Comparison of ENCODE assay signal across 11 cellular contexts in genomic region chr2:208064220-208064951, GRCh38. TPM values are rescaled to one million over a fixed set of nuclear protein-coding genes. Genes with fewer than 3 reads are reported as not detected.
DNase-seq lines count a peak whose midpoint lies in the region; ATAC-seq, FAIRE-seq and TF ChIP-seq lines count a peak whose summit lies in the region.
"Had no signal": no experiment of that assay in that cellular context is flagged by ENCODE, and none has a peak within 500 bp of the region (broad histone marks: within the 10 kb centered on the region; RNA-seq: fewer than 3 reads in every experiment).

No MANE protein-coding gene starts in this region.

- H3K79me2 ChIP-seq in GM12878 (ENCODE audit: control insufficient read depth, insufficient read depth, low read length) = no peaks in the 10 kb centered on the region

- peak; percentile 77 for DNase-seq in AG04450 (ENCODE audit: low read depth, low spot score)
- DNase-seq in HS-27A (ENCODE audit: low read depth) = peak; percentile 36
- DNase-seq in GM12878 (ENCODE audit: low read depth, low spot score) = peak; percentile 67
- no peak for DNase-seq in osteocyte (ENCODE audit: extremely low spot score, unreplicated experiment)
- DNase-seq in T-helper 9 cell = no peak
- no peak for DNase-seq in DMS79 (lab: John Stamatoyannopoulos, UW)
- DNase-seq in activated CD8-positive, alpha-beta T cell treated with anti-CD3 and anti-CD28 coated beads, Interleukin-2, amount 10 ng/mL, durations not matched to agents 7 days and 5 days = no peak

- peak overlapping the region; percentile 43 for H3K27ac ChIP-seq in AG04450 (ENCODE audit: low read depth, low read length)
- H3K27ac ChIP-seq in GM12878 (ENCODE audit: control insufficient read depth, insufficient read depth) = peak overlapping the region; percentile 42; the same call in 1 of the 2 replicates
- H3K27ac ChIP-seq: suprapubic skin, VCaP had no signal

- RAD21 ChIA-PET in GM12878 (lab: Charles Lee; ENCODE audit: unreplicated experiment) = interaction anchor here (0.6 to 1.5 kb wide), 5 partner anchors 78 to 400 kb away, joined by 3 to 5 read pairs (median 4); no protein-coding TSS in a partner anchor

- CTCF ChIA-PET in AG04450 (lab: Charles Lee) = interaction anchor here (0.6 to 15.9 kb wide), 5 partner anchors 8 to 330 kb away, joined by 3 to 332 read pairs (median 5); no protein-coding TSS in a partner anchor
- CTCF ChIA-PET in GM12878 (lab: Yijun Ruan, JAX) = interaction anchor here (0.7 to 3.8 kb wide), 11 partner anchors 7 to 438 kb away, joined by 3 to 28 read pairs (median 6); partner anchors contain the start of gene METTL21A
- CTCF ChIA-PET in activated CD8-positive, alpha-beta T cell treated with anti-CD3 and anti-CD28 coated beads, Interleukin-2, amount 10 ng/mL, durations not matched to agents 7 days and 5 days (lab: Charles Lee) = interaction anchor here (0.8 kb wide), 1 partner anchor 24 kb away, joined by 3 read pairs; no protein-coding TSS in a partner anchor

- TF ChIP-seq POLR2A in GM12878 (IDR thresholded peaks at IDR 0.05; ENCODE audit: low read depth, low read length) = no peak

- peak overlapping the region; percentile 79 for H2AFZ ChIP-seq in GM12878 (ENCODE audit: control insufficient read depth, low read depth, low read length)

- H3K4me3 ChIP-seq in AG04450 (ENCODE audit: low read depth, low read length) = no peak overlapping the region
- no peak overlapping the region for H3K4me3 ChIP-seq in GM12878
- H3K4me3 ChIP-seq: suprapubic skin had no signal

- H3K4me1 Mint-ChIP-seq in osteocyte (ENCODE audit: unreplicated experiment) = peaks cover 5% of the 10 kb centered on the region
- H3K4me1 Mint-ChIP-seq in activated CD8-positive, alpha-beta T cell treated with anti-CD3 and anti-CD28 coated beads, Interleukin-2, amount 10 ng/mL, durations not matched to agents 7 days and 5 days (ENCODE audit: low read depth) = no peaks in the 10 kb centered on the region

- no peaks in the 10 kb centered on the region for H4K20me1 ChIP-seq in GM12878 (ENCODE audit: control insufficient read depth, insufficient read depth)

- no peak overlapping the region for H3K9ac ChIP-seq in GM12878 (ENCODE audit: control insufficient read depth, insufficient read depth, low read length)

- SMC1A ChIA-PET in GM12878 (lab: Charles Lee; ENCODE audit: uncharacterized antibody, unreplicated experiment) = interaction anchor here (0.7 to 2.8 kb wide), 7 partner anchors 9 to 344 kb away, joined by 3 to 14 read pairs (median 4); no protein-coding TSS in a partner anchor

- POLR2A ChIA-PET in AG04450 (lab: Yijun Ruan, JAX) = interaction anchor here (0.6 to 1.5 kb wide), 3 partner anchors 39 to 535 kb away, joined by 3 to 13 read pairs (median 4); partner anchors contain the start of genes CREB1 and PLEKHM3
- POLR2A ChIA-PET in GM12878 (lab: Charles Lee) = interaction anchor here (0.6 to 1.0 kb wide), 3 partner anchors 259 to 440 kb away, joined by 3 to 4 read pairs (median 3); no protein-coding TSS in a partner anchor
- POLR2A ChIA-PET in activated CD8-positive, alpha-beta T cell treated with anti-CD3 and anti-CD28 coated beads, Interleukin-2, amount 10 ng/mL, durations not matched to agents 7 days and 5 days (lab: Charles Lee) = no interaction called here

- no peaks in the 10 kb centered on the region; the same call in 1 of the 2 replicates for H3K9me3 ChIP-seq in AG04450 (ENCODE audit: control insufficient read depth, insufficient read depth, low read length)
- H3K9me3 ChIP-seq in GM12878 (replicated peaks; ENCODE audit: control insufficient read depth, insufficient read depth, low read length) = no peaks in the 10 kb centered on the region
- H3K9me3 ChIP-seq: suprapubic skin had no signal

- H3K9me3 Mint-ChIP-seq in osteocyte (ENCODE audit: unreplicated experiment) = no peaks in the 10 kb centered on the region
- no peaks in the 10 kb centered on the region for H3K9me3 Mint-ChIP-seq in activated CD8-positive, alpha-beta T cell treated with anti-CD3 and anti-CD28 coated beads, Interleukin-2, amount 10 ng/mL, durations not matched to agents 7 days and 5 days (ENCODE audit: insufficient read depth)

- FAIRE-seq in GM12878 (lab: Jason Lieb, UNC) = no peak

- WGBS in GM12878 (ENCODE audit: insufficient coverage, insufficient replicate concordance, low lambda C conversion rate, missing lambda C conversion rate) = 28% methylated on average over 8 of the region's 8 CpGs

- H3K27me3 Mint-ChIP-seq in osteocyte (ENCODE audit: unreplicated experiment) = peaks cover 13% of the 10 kb centered on the region
- H3K27me3 Mint-ChIP-seq in activated CD8-positive, alpha-beta T cell treated with anti-CD3 and anti-CD28 coated beads, Interleukin-2, amount 10 ng/mL, durations not matched to agents 7 days and 5 days (ENCODE audit: low read depth) = peaks cover 2% of the 10 kb centered on the region

- no peak overlapping the region for H3K27ac Mint-ChIP-seq in osteocyte (ENCODE audit: unreplicated experiment)
- H3K27ac Mint-ChIP-seq in activated CD8-positive, alpha-beta T cell treated with anti-CD3 and anti-CD28 coated beads, Interleukin-2, amount 10 ng/mL, durations not matched to agents 7 days and 5 days = no peak overlapping the region

- BruUV-seq in GM12878 (replicated peaks; lab: Mats Ljungman, UMichigan) = no TSS peak

- peak; percentile 95 for ATAC-seq in GM21381 (IDR thresholded peaks at IDR 0.05; ENCODE audit: unreplicated experiment)
- ATAC-seq in GM12878 = peak; percentile 99
- ATAC-seq in activated CD8-positive, alpha-beta T cell treated with anti-CD3 and anti-CD28 coated beads, Interleukin-2, amount 10 ng/mL, durations not matched to agents 7 days and 5 days = no peak

- peaks cover 4% of the 10 kb centered on the region for H3K4me1 ChIP-seq in GM12878 (ENCODE audit: control insufficient read depth, insufficient read depth, low read length)
- H3K4me1 ChIP-seq: suprapubic skin had no signal

- in situ Hi-C loops in GM12878 (cut with MboI) = loop anchor here (10.0 kb wide), 1 partner anchor 320 kb away; no protein-coding TSS in a partner anchor

- H3K4me2 ChIP-seq in GM12878 (ENCODE audit: control insufficient read depth, insufficient read depth) = peak overlapping the region; percentile 53

- H3K36me3 Mint-ChIP-seq in osteocyte (ENCODE audit: unreplicated experiment) = no peaks in the 10 kb centered on the region
- H3K36me3 Mint-ChIP-seq in activated CD8-positive, alpha-beta T cell treated with anti-CD3 and anti-CD28 coated beads, Interleukin-2, amount 10 ng/mL, durations not matched to agents 7 days and 5 days (ENCODE audit: low read depth) = no peaks in the 10 kb centered on the region

- peak in 1 of 2 experiments; percentile 88; a peak in 2 of 4 replicates for TF ChIP-seq EP300 in GM12878 (IDR thresholded peaks at IDR 0.05; ENCODE audit: borderline replicate concordance in 1 of 2, control insufficient read depth in 1 of 2, low read depth in 2 of 2, low read length in 2 of 2)

- no peak overlapping the region for H3K4me3 Mint-ChIP-seq in osteocyte (ENCODE audit: unreplicated experiment)
- no peak overlapping the region for H3K4me3 Mint-ChIP-seq in activated CD8-positive, alpha-beta T cell treated with anti-CD3 and anti-CD28 coated beads, Interleukin-2, amount 10 ng/mL, durations not matched to agents 7 days and 5 days

- no peaks in the 10 kb centered on the region for H3K36me3 ChIP-seq in GM12878 (ENCODE audit: control insufficient read depth in 2 of 2, insufficient read depth in 2 of 2, low read length in 1 of 2)
- H3K36me3 ChIP-seq: suprapubic skin had no signal

- TF ChIP-seq CTCF in AG04450 (IDR thresholded peaks at IDR 0.05; ENCODE audit: low read depth, low read length) (no peak), GM12878 (IDR thresholded peaks at IDR 0.05 in 2 of 3, conservative IDR thresholded peaks at IDR 0.05 in 1 of 3; ENCODE audit: control insufficient read depth in 2 of 3, extremely low read depth in 1 of 3, insufficient read depth in 1 of 3, low read depth in 3 of 3, low read length in 3 of 3) (no peak), osteocyte (IDR thresholded peaks at IDR 0.05) (no peak)

- no peak for TF ChIP-seq RAD21 in GM12878 (IDR thresholded peaks at IDR 0.05; ENCODE audit: insufficient read depth, low read depth, low read length)

- intact Hi-C loops in GM12878 (cut with micrococcal nuclease; ENCODE audit: unreplicated experiment) = loop anchor here (5.0 kb wide), 2 partner anchors 92 to 437 kb away; partner anchors contain the start of gene METTL21A

- H3K27me3 ChIP-seq in AG04450 (ENCODE audit: control insufficient read depth, insufficient read depth, low read length) = no peaks in the 10 kb centered on the region
- H3K27me3 ChIP-seq in GM12878 (replicated peaks in 1 of 2; ENCODE audit: control insufficient read depth in 2 of 2, insufficient read depth in 2 of 2, low read length in 1 of 2) = no peaks in the 10 kb centered on the region
- H3K27me3 ChIP-seq: suprapubic skin had no signal

RNA-seq across cellular contexts. Expression of gene PLEKHM3, which starts 39.1 kb away (rescaled TPM):
- 5.3 and 7.0 TPM in 2 replicates for polyA plus RNA-seq in AG04450 (2011; rRNA removed)
- polyA minus RNA-seq in AG04450 (2011; rRNA and poly(A)+ RNA removed) = 22.2 and 24.6 TPM in 2 replicates
- total RNA-seq in GM12878 (2013; cell fraction: nucleolus; rRNA removed) = 27.9 and 31.8 TPM in 2 replicates
- total RNA-seq in GM12878 (2014; rRNA removed) = 3.4 and 4.1 TPM in 2 replicates
- total RNA-seq in GM12878 (2014; rRNA removed; fragmentation: Illumina TruSeq; extraction: Trizol) = 3.7 and 4.1 TPM in 2 replicates
- 4.7 and 5.6 TPM in 2 replicates for total RNA-seq in GM12878 (2021)
- polyA plus RNA-seq in GM12878 (2011; ENCODE audit: low read depth) = 1.2 TPM
- 2.7 TPM in 2 replicates for polyA plus RNA-seq in GM12878 (2011; rRNA removed)
- 2.8 and 3.5 TPM in 2 replicates for polyA plus RNA-seq in GM12878 (2011; cell fraction: cytosol; rRNA removed)
- polyA plus RNA-seq in GM12878 (2011; cell fraction: nucleus; rRNA removed) = 3.1 and 3.4 TPM in 2 replicates
- 1.6 and 1.9 TPM in 2 replicates for polyA plus RNA-seq in GM12878 (2012)
- polyA plus RNA-seq in GM12878 (2014; fragmentation: Illumina TruSeq; extraction: Trizol) = 3.8 and 5.1 TPM in 2 replicates
- 1 to 10 TPM; 1.4 to 2.0 TPM for polyA plus RNA-seq in GM12878 (2014; fragmentation: Nextera tagmentation; extraction: Ambion mirVana)
- polyA plus RNA-seq in GM12878 (2014; rRNA removed) = 2.8 and 3.8 TPM in 2 replicates
- 1 to 10 TPM; 2.2 to 2.3 TPM for polyA plus RNA-seq in GM12878 (2016; fragmentation: Nextera tagmentation; extraction: Ambion mirVana)
- 13.5 and 14.4 TPM in 2 replicates for polyA minus RNA-seq in GM12878 (2011; rRNA and poly(A)+ RNA removed)
- polyA minus RNA-seq in GM12878 (2011; cell fraction: cytosol; rRNA and poly(A)+ RNA removed) = 1.3 and 3.0 TPM in 2 replicates
- 9.9 and 18.0 TPM in 2 replicates for polyA minus RNA-seq in GM12878 (2011; cell fraction: nucleus; rRNA and poly(A)+ RNA removed)
- 12.5 TPM in 2 replicates for total RNA-seq in osteocyte
- total RNA-seq in activated CD8-positive, alpha-beta T cell treated with anti-CD3 and anti-CD28 coated beads, Interleukin-2, amount 10 ng/mL, durations not matched to agents 7 days and 5 days = 1 to 10 TPM; 6.1 to 6.2 TPM

RNA-seq across cellular contexts. Expression of gene CRYGD, which starts 59.9 kb away (rescaled TPM):
- polyA plus RNA-seq in AG04450 (2011; rRNA removed) = not detected in 2 replicates
- polyA minus RNA-seq in AG04450 (2011; rRNA and poly(A)+ RNA removed) = not detected in 2 replicates
- total RNA-seq in GM12878 (2013; cell fraction: nucleolus; rRNA removed) = not detected in 2 replicates
- total RNA-seq in GM12878 (2014; rRNA removed) = not detected in 2 replicates
- total RNA-seq in GM12878 (2014; rRNA removed; fragmentation: Illumina TruSeq; extraction: Trizol) = not detected in 2 replicates
- not detected in 2 replicates for total RNA-seq in GM12878 (2021)
- not detected for polyA plus RNA-seq in GM12878 (2011; ENCODE audit: low read depth)
- polyA plus RNA-seq in GM12878 (2011; rRNA removed) = not detected in 2 replicates
- polyA plus RNA-seq in GM12878 (2011; cell fraction: cytosol; rRNA removed) = not detected in 2 replicates
- polyA plus RNA-seq in GM12878 (2011; cell fraction: nucleus; rRNA removed) = not detected in 2 replicates
- not detected in 2 replicates for polyA plus RNA-seq in GM12878 (2012)
- not detected in 2 replicates for polyA plus RNA-seq in GM12878 (2014; fragmentation: Illumina TruSeq; extraction: Trizol)
- not detected for polyA plus RNA-seq in GM12878 (2014; fragmentation: Nextera tagmentation; extraction: Ambion mirVana)
- polyA plus RNA-seq in GM12878 (2014; rRNA removed) = not detected in 2 replicates
- not detected for polyA plus RNA-seq in GM12878 (2016; fragmentation: Nextera tagmentation; extraction: Ambion mirVana)
- not detected in 2 replicates for polyA minus RNA-seq in GM12878 (2011; rRNA and poly(A)+ RNA removed)
- not detected in 2 replicates for polyA minus RNA-seq in GM12878 (2011; cell fraction: cytosol; rRNA and poly(A)+ RNA removed)
- polyA minus RNA-seq in GM12878 (2011; cell fraction: nucleus; rRNA and poly(A)+ RNA removed) = not detected in 2 replicates
- total RNA-seq in osteocyte = not detected in 2 replicates
- total RNA-seq in activated CD8-positive, alpha-beta T cell treated with anti-CD3 and anti-CD28 coated beads, Interleukin-2, amount 10 ng/mL, durations not matched to agents 7 days and 5 days = not detected
- total RNA-seq: liver, suprapubic skin had no signal
- polyA plus RNA-seq: liver had no signal

Comparison
In these comparisons a context has a peak if more than half of its experiments do, and no peak if none do; other contexts are left out.
1. DNase-seq: peak in AG04450 (single experiment), HS-27A (single experiment) and GM12878 (single experiment); none in osteocyte (single experiment), T-helper 9 cell (single experiment), DMS79 (single experiment) and activated CD8-positive, alpha-beta T cell treated with anti-CD3 and anti-CD28 coated beads, Interleukin-2, amount 10 ng/mL, durations not matched to agents 7 days and 5 days (single experiment).